9 cellular contexts compared by ENCODE assay signal in the genomic region with DNA sequence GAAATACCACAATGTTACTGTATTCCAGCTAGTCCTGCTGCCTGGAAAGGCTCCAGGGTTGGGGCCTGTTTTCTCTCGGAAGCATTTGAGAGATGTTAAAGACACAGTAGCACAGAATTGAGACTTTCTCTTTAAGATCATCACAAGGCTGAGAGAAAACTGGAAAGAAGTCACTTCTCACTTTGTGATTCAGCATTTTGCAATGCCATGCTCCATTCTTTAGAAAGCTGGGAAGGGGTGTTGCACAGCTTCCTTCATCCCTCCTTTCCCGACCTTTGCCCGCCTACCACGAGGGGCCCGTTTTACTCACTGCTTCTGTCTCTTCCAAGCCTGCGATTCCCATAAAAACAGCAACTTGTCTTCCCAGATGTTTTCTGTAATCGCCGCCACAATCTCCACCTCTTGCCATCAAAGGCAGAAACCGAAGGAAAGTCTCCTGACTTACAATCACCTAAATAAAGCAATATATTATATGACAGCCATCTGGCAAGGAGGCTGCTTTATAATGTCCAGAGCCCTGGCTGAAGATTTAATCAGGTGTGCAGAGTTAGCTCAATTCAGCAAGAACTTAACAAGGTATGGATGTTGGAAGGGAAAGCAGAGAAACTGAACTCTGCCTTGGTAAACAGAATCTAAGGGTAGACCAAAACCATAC. TPM values are rescaled to one million over a fixed set of nuclear protein-coding genes. Genes with fewer than 3 reads are reported as not detected.
DNase-seq lines count a peak whose midpoint lies in the region; ATAC-seq, FAIRE-seq and TF ChIP-seq lines count a peak whose summit lies in the region.
"Had no signal": no experiment of that assay in that cellular context is flagged by ENCODE, and none has a peak within 500 bp of the region (broad histone marks: within the 10 kb centered on the region; RNA-seq: fewer than 3 reads in every experiment).

No MANE protein-coding gene starts in this region.

- peaks cover 19% of the 10 kb centered on the region for H3K4me1 ChIP-seq in suprapubic skin

- ATAC-seq in HG03280 (IDR thresholded peaks at IDR 0.05; ENCODE audit: unreplicated experiment) = no peak

- H3K9me3 ChIP-seq in suprapubic skin = no peaks in the 10 kb centered on the region

- TF ChIP-seq POLR2A in H54 (IDR thresholded peaks at IDR 0.05; ENCODE audit: low read depth, low read length) (no peak), suprapubic skin (IDR thresholded peaks at IDR 0.05) (no peak)

- peak overlapping the region; percentile 28 for H3K27ac ChIP-seq in suprapubic skin

- TF ChIP-seq CTCF in astrocyte of the spinal cord (IDR thresholded peaks at IDR 0.05; ENCODE audit: low read depth, low read length) (no peak), suprapubic skin (IDR thresholded peaks at IDR 0.05) (no peak)

- TF ChIP-seq EP300 in suprapubic skin (IDR thresholded peaks at IDR 0.05) = peak; percentile 14

- peaks cover 23% of the 10 kb centered on the region for H3K36me3 ChIP-seq in suprapubic skin

- H3K27me3 ChIP-seq in suprapubic skin = no peaks in the 10 kb centered on the region

- in situ Hi-C loops in astrocyte of the spinal cord (cut with HindIII; ENCODE audit: low sequenced_read_pairs) = no loop called here

- no peak overlapping the region for H3K4me3 ChIP-seq in astrocyte of the spinal cord (ENCODE audit: low read depth, low read length)
- no peak overlapping the region for H3K4me3 ChIP-seq in suprapubic skin

- peak; percentile 75 for FAIRE-seq in H54 (lab: Jason Lieb, UNC)

- 36% methylated on average over 9 of the region's 9 CpGs for WGBS in suprapubic skin

- peak; percentile 84 for DNase-seq in H54 (ENCODE audit: insufficient read length, low spot score)
- peak; percentile 93 for DNase-seq in astrocyte of the spinal cord (ENCODE audit: low read depth, low spot score)
- peak; percentile 67 for DNase-seq in kidney glomerular epithelial cell (lab: John Stamatoyannopoulos, UW)
- peak in 1 of 2 donors; percentile 85 for DNase-seq in suprapubic skin (ENCODE audit: low spot score in 2 of 2)
- DNase-seq in MV-4-11 (lab: John Stamatoyannopoulos, UW) = no peak
- no peak for DNase-seq in NK-92 (lab: John Stamatoyannopoulos, UW; ENCODE audit: unreplicated experiment)
- no peak for DNase-seq in globus pallidus (ENCODE audit: low spot score)
- DNase-seq: cortex of kidney had no signal

RNA-seq across cellular contexts. Expression of a gene that starts 18.9 kb away (rescaled TPM):
- total RNA-seq in suprapubic skin = 10 to 100 TPM in 2 of 4 donors, 1 to 10 TPM in 2; 9.2 to 22.8 (median 13.4) TPM

RNA-seq across cellular contexts. Expression of a gene that starts 44.9 kb away (rescaled TPM):
- 10 to 100 TPM; 13.7 to 76.1 (median 54.1) TPM for total RNA-seq in suprapubic skin

Comparison
In these comparisons a context has a peak if more than half of its experiments do, and no peak if none do; other contexts are left out.
1. DNase-seq: peak in H54 (single experiment), astrocyte of the spinal cord (single experiment) and kidney glomerular epithelial cell (single experiment); none in MV-4-11 (single experiment), NK-92 (single experiment) and globus pallidus (single experiment).